In genomic region chr17:8225813-8226535, GRCh38 we compare ENCODE assay signal across 1 cellular context.
TF ChIP-seq lines count a peak whose summit lies in the region.

No MANE protein-coding gene starts in this region.

TF ChIP-seq in A549, 52 proteins besides CTCF, POLR2A, EP300 and RAD21 (continued from another document):
- TF ChIP-seq EHF (CRISPR knock-in tag; IDR thresholded peaks at IDR 0.05) (no peak), ATOH8 (CRISPR knock-in tag; IDR thresholded peaks at IDR 0.05; ENCODE audit: low read depth) (no peak), BHLHE40 (IDR thresholded peaks at IDR 0.05; ENCODE audit: low read depth, low read length) (no peak), ELK1 (IDR thresholded peaks at IDR 0.05; ENCODE audit: low read depth, low read length) (no peak), HOXB13 (CRISPR knock-in tag; IDR thresholded peaks at IDR 0.05; ENCODE audit: low read depth) (no peak), BCL3 (IDR thresholded peaks at IDR 0.05) (no peak), ZSCAN20 (CRISPR knock-in tag; IDR thresholded peaks at IDR 0.05) (no peak), PHF8 (IDR thresholded peaks at IDR 0.05; ENCODE audit: borderline replicate concordance, low read depth) (no peak), SREBF2 (IDR thresholded peaks at IDR 0.05) (peak; percentile 89), HES2 (IDR thresholded peaks at IDR 0.05) (no peak), ZC3H11A (IDR thresholded peaks at IDR 0.05) (no peak), USF2 (IDR thresholded peaks at IDR 0.05) (no peak), HMGXB4 (CRISPR knock-in tag; IDR thresholded peaks at IDR 0.05; ENCODE audit: borderline replicate concordance) (peak; percentile 7; the same call in 1 of the 2 replicates), NPAS2 (CRISPR knock-in tag; IDR thresholded peaks at IDR 0.05; ENCODE audit: borderline replicate concordance) (no peak), FOSL2 (IDR thresholded peaks at IDR 0.05) (no peak; the same call in 1 of the 2 replicates), FOSL2 (CRISPR knock-in tag; IDR thresholded peaks at IDR 0.05) (peak; percentile 29; the same call in 1 of the 2 replicates), RNF2 (IDR thresholded peaks at IDR 0.05; ENCODE audit: borderline replicate concordance, low read depth) (no peak), CEBPB (IDR thresholded peaks at IDR 0.05) (peak; percentile 47 to 80; a peak in 2 of 4 replicates), KDM5A (IDR thresholded peaks at IDR 0.05) (no peak), SMC3 (IDR thresholded peaks at IDR 0.05) (0 out of 3 replicates have a peak, but pooled peaks have one; percentile 30), ZFP36 (IDR thresholded peaks at IDR 0.05; ENCODE audit: borderline replicate concordance, partially characterized antibody) (no peak), MAX (IDR thresholded peaks at IDR 0.05) (peak; percentile 11; the same call in 1 of the 2 replicates), POLR2AphosphoS2 (conservative IDR thresholded peaks at IDR 0.05; ENCODE audit: low read length) (no peak; the same call in 1 of the 2 replicates), TP53 (CRISPR knock-in tag; IDR thresholded peaks at IDR 0.05) (no peak), KDM1A (IDR thresholded peaks at IDR 0.05; ENCODE audit: low read depth) (no peak), CHD2 (IDR thresholded peaks at IDR 0.05; ENCODE audit: low read length, partially characterized antibody) (no peak), HOXA7 (CRISPR knock-in tag; IDR thresholded peaks at IDR 0.05) (no peak), ESRRA (IDR thresholded peaks at IDR 0.05; ENCODE audit: borderline replicate concordance, low read length) (peak; percentile 55; the same call in 1 of the 2 replicates), EHMT2 (IDR thresholded peaks at IDR 0.05; ENCODE audit: low read depth) (no peak), RARB (CRISPR knock-in tag; IDR thresholded peaks at IDR 0.05) (no peak), JUN (IDR thresholded peaks at IDR 0.05) (peak in 1 of 2 experiments; percentile 4; a peak in 2 of 5 replicates)
